Comparison of ENCODE assay signal across 7 cellular contexts in the genomic region with DNA sequence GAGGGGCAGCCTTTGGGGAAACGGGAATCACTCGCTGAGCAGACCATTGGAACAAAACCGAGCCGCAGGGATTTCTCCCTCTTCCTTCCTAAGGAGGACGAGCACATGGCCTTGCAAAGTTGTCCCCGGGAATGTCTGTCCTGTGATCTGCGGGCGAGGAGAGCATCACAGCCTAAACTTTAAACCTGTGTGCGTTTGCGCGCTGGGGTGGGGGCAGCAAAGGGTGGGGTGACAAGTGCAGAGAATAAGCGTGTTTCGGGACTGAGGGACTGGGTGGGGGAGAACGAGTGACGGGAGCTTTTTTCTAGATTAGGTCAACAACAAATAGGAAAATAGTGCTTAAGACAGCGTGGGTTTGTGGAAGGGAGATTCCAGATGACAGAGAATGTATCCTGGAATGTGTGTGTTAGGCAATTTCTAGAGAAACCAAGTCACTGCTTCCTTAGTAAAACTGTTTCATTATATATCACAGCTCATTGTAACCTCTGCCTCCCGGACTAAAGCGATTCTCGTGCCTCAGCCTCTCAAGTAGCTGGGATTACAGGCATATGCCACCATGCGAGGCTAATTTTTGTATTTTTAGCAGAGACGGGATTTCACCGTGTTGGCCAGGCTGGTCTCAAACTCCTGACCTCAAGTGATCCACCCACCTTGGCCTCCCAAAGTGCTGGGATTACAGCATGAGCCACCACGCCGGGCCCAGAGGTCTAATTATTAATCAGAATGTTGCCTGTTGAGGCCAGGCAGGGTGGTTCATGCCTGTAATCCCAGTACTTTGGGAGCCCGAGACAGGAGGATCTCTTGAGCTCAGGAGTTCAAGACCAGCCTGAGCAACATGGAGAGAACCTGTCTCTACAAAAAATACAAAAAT. TPM values are rescaled to one million over a fixed set of nuclear protein-coding genes. Genes with fewer than 3 reads are reported as not detected.
A peak's percentile ranks its signal among the peaks of the same experiment; 100 is the strongest.
DNase-seq lines count a peak whose midpoint lies in the region; TF ChIP-seq lines count a peak whose summit lies in the region.
"Not testable (repeated sequence)": the region's sequence is repeated elsewhere in the genome, so short reads cannot be mapped to it uniquely, and the experiment has no call there.

A gene (minus strand): TSS at position 169 of the 871 bp plus-strand sequence. CDS start 271 bp downstream, outside the sequence.

- H3K27me3 ChIP-seq in MM.1S (replicated peaks; ENCODE audit: insufficient read depth, low read length): peaks cover 21% of the 10 kb centered on the region
- H3K27me3 ChIP-seq in mononuclear cell (ENCODE audit: insufficient read depth, low read length); skeletal muscle satellite cell (ENCODE audit: control insufficient read depth, insufficient read depth, low read length): not testable (repeated sequence)

- not testable (repeated sequence) for H3K27me3 Mint-ChIP-seq in activated CD4-positive, alpha-beta memory T cell treated with anti-CD3 and anti-CD28 coated beads for 36 hours
- peaks cover 15% of the 10 kb centered on the region for H3K27me3 Mint-ChIP-seq in glutamatergic neuron (ENCODE audit: unreplicated experiment)

- not testable (repeated sequence) for H3K79me2 ChIP-seq in MM.1S (ENCODE audit: low read length)

- peak within 1 kb of the TSS; percentile 55 for H2AFZ ChIP-seq in MM.1S (ENCODE audit: low read length)

- DNase-seq in ELR (ENCODE audit: low read depth) (peak; percentile 37), cardiac fibroblast (ENCODE audit: low read depth in 2 of 2) (peak; percentile 61 to 78)
- DNase-seq in MM.1S, glutamatergic neuron: not testable (repeated sequence)
- peak; percentile 70 for DNase-seq in activated CD4-positive, alpha-beta memory T cell treated with anti-CD3 and anti-CD28 coated beads for 36 hours

- not testable (repeated sequence) for H3K36me3 Mint-ChIP-seq in activated CD4-positive, alpha-beta memory T cell treated with anti-CD3 and anti-CD28 coated beads for 36 hours; glutamatergic neuron (ENCODE audit: unreplicated experiment)

- intact Hi-C loops in activated CD4-positive, alpha-beta memory T cell treated with anti-CD3 and anti-CD28 coated beads for 36 hours (cut with micrococcal nuclease): loop anchor here (1.0 to 5.0 kb wide), 4 partner anchors 15 to 242 kb away; no protein-coding TSS in a partner anchor

- H3K27ac Mint-ChIP-seq in activated CD4-positive, alpha-beta memory T cell treated with anti-CD3 and anti-CD28 coated beads for 36 hours: peak within 1 kb of the TSS; percentile 68
- H3K27ac Mint-ChIP-seq in glutamatergic neuron (ENCODE audit: unreplicated experiment): peak within 1 kb of the TSS; percentile 5

- peak within 1 kb of the TSS; percentile 76 for H3K4me3 Mint-ChIP-seq in activated CD4-positive, alpha-beta memory T cell treated with anti-CD3 and anti-CD28 coated beads for 36 hours
- H3K4me3 Mint-ChIP-seq in glutamatergic neuron (ENCODE audit: unreplicated experiment): peak within 1 kb of the TSS; percentile 99

- not testable (repeated sequence) for H4K20me1 ChIP-seq in MM.1S (ENCODE audit: insufficient read depth, low read length)

- CTCF ChIA-PET in activated CD4-positive, alpha-beta memory T cell treated with anti-CD3 and anti-CD28 coated beads for 36 hours (lab: Charles Lee): interaction anchor here (0.6 to 2.7 kb wide), 6 partner anchors 14 to 40 kb away, joined by 3 to 14 read pairs (median 5); no protein-coding TSS in a partner anchor

- H3F3A ChIP-seq in MM.1S (ENCODE audit: insufficient read depth, low read length): peaks cover 13% of the 10 kb centered on the region

- H3K4me3 ChIP-seq in MM.1S (ENCODE audit: low read length) (peak within 1 kb of the TSS; percentile 55), cardiac fibroblast (replicated peaks in 1 of 2; ENCODE audit: low read depth in 2 of 2, low read length in 2 of 2) (peak within 1 kb of the TSS; percentile 50 to 52), mononuclear cell (ENCODE audit: low read length) (peak within 1 kb of the TSS; percentile 34), skeletal muscle satellite cell (ENCODE audit: low read length) (peak within 1 kb of the TSS; percentile 59)

- H3K4me2 ChIP-seq in MM.1S (ENCODE audit: low read depth, low read length): peak within 1 kb of the TSS; percentile 76
- H3K4me2 ChIP-seq in skeletal muscle satellite cell (ENCODE audit: low read length): peak within 1 kb of the TSS; percentile 84

- H3K9me2 ChIP-seq in MM.1S (replicated peaks; ENCODE audit: insufficient read depth, low read length): not testable (repeated sequence)

- H3K9ac ChIP-seq in MM.1S (ENCODE audit: low read length) (peak within 1 kb of the TSS; percentile 27; the same call in 1 of the 2 replicates), skeletal muscle satellite cell (ENCODE audit: low read depth, low read length) (peak within 1 kb of the TSS; percentile 19)

- H3K9me3 Mint-ChIP-seq in activated CD4-positive, alpha-beta memory T cell treated with anti-CD3 and anti-CD28 coated beads for 36 hours: not testable (repeated sequence)
- H3K9me3 Mint-ChIP-seq in glutamatergic neuron (ENCODE audit: unreplicated experiment): peaks cover 12% of the 10 kb centered on the region

- POLR2A ChIA-PET in activated CD4-positive, alpha-beta memory T cell treated with anti-CD3 and anti-CD28 coated beads for 36 hours (lab: Charles Lee): interaction anchor here (1.0 to 3.3 kb wide), 7 partner anchors 15 to 464 kb away, joined by 3 to 21 read pairs (median 3); a partner anchor contains a TSS

- H3K27ac ChIP-seq in MM.1S (ENCODE audit: low read length): not testable (repeated sequence)

- H3K4me1 Mint-ChIP-seq in activated CD4-positive, alpha-beta memory T cell treated with anti-CD3 and anti-CD28 coated beads for 36 hours (ENCODE audit: low read depth): peaks cover 30% of the 10 kb centered on the region
- peaks cover 16% of the 10 kb centered on the region for H3K4me1 Mint-ChIP-seq in glutamatergic neuron (ENCODE audit: low read depth, unreplicated experiment)

- not testable (repeated sequence) for H3K4me1 ChIP-seq in MM.1S (ENCODE audit: low read length)
- peaks cover 41% of the 10 kb centered on the region for H3K4me1 ChIP-seq in mononuclear cell (ENCODE audit: insufficient read depth, low read length)
- peaks cover 30% of the 10 kb centered on the region for H3K4me1 ChIP-seq in skeletal muscle satellite cell (ENCODE audit: control insufficient read depth, insufficient read depth, low read length)

- not testable (repeated sequence) for H3K36me3 ChIP-seq in MM.1S (replicated peaks; ENCODE audit: insufficient read depth, low read length); skeletal muscle satellite cell (ENCODE audit: insufficient read depth, low read length)

- not testable (repeated sequence) for TF ChIP-seq CTCF in MM.1S (IDR thresholded peaks at IDR 0.05; ENCODE audit: low read length); cardiac fibroblast (IDR thresholded peaks at IDR 0.05; ENCODE audit: low read depth, low read length); glutamatergic neuron (IDR thresholded peaks at IDR 0.05; ENCODE audit: partially characterized antibody, unreplicated experiment)

- not testable (repeated sequence) for H3K9me3 ChIP-seq in MM.1S (replicated peaks; ENCODE audit: insufficient read depth, low read length); mononuclear cell (ENCODE audit: low read depth, low read length); skeletal muscle satellite cell (replicated peaks; ENCODE audit: low read length)

RNA-seq across cellular contexts. Expression of the gene that starts here (rescaled TPM):
- total RNA-seq in activated CD4-positive, alpha-beta memory T cell treated with anti-CD3 and anti-CD28 coated beads for 36 hours: 10 to 100 TPM; 29.8 to 31.1 TPM
- total RNA-seq in glutamatergic neuron (ENCODE audit: unreplicated experiment) (9.9 TPM), mononuclear cell (2.1 TPM)
- total RNA-seq in skeletal muscle satellite cell (2012; rRNA removed): 12.2 and 14.9 TPM in 2 replicates
